ENCODE assay signal across 1 cellular context in genomic region chr18:31493171-31493570, GRCh38.
TF ChIP-seq lines count a peak whose summit lies in the region.

No MANE protein-coding gene starts in this region.

TF ChIP-seq in GM12878, 131 proteins besides CTCF, POLR2A, EP300 and RAD21 (continued from another document and continues in another):
- TF ChIP-seq ZBTB40 (IDR thresholded peaks at IDR 0.05; ENCODE audit: borderline replicate concordance): no peak
- no peak for TF ChIP-seq MLLT1 (IDR thresholded peaks at IDR 0.05)
- TF ChIP-seq EED (IDR thresholded peaks at IDR 0.05; ENCODE audit: low read depth): peak; percentile 95
- TF ChIP-seq CHD1 (IDR thresholded peaks at IDR 0.05; ENCODE audit: low read depth, low read length): no peak
- no peak for TF ChIP-seq ZBED1 (IDR thresholded peaks at IDR 0.05; ENCODE audit: borderline replicate concordance)
- peak; percentile 66 for TF ChIP-seq CREB1 (IDR thresholded peaks at IDR 0.05; ENCODE audit: low read depth)
- TF ChIP-seq FOXK2 (IDR thresholded peaks at IDR 0.05): no peak
- TF ChIP-seq ZBTB33 (IDR thresholded peaks at IDR 0.05): no peak
- no peak for TF ChIP-seq FOS (IDR thresholded peaks at IDR 0.05; ENCODE audit: borderline replicate concordance, extremely low read depth, insufficient read length)
- TF ChIP-seq EZH2 (IDR thresholded peaks at IDR 0.05; ENCODE audit: borderline replicate concordance, control insufficient read depth, low read depth, low read length): no peak
- TF ChIP-seq ATF7 (IDR thresholded peaks at IDR 0.05; ENCODE audit: low read depth): peak; percentile 20; the same call in 1 of the 2 replicates
- TF ChIP-seq PKNOX1 (IDR thresholded peaks at IDR 0.05): no peak
- peak; percentile 66 for TF ChIP-seq NBN (IDR thresholded peaks at IDR 0.05)
- no peak for TF ChIP-seq NFYA (IDR thresholded peaks at IDR 0.05; ENCODE audit: borderline replicate concordance, low read depth, low read length)
- TF ChIP-seq ZZZ3 (IDR thresholded peaks at IDR 0.05; ENCODE audit: control insufficient read depth, insufficient read length, low read depth): no peak
- no peak for TF ChIP-seq MTA3 (IDR thresholded peaks at IDR 0.05; ENCODE audit: borderline replicate concordance, low read length)
- no peak for TF ChIP-seq KDM1A (IDR thresholded peaks at IDR 0.05; ENCODE audit: borderline replicate concordance)
- peak; percentile 97 for TF ChIP-seq IKZF1 (conservative IDR thresholded peaks at IDR 0.05)
- no peak for TF ChIP-seq ASH2L (IDR thresholded peaks at IDR 0.05; ENCODE audit: borderline replicate concordance, low read depth)
- TF ChIP-seq SIN3A (IDR thresholded peaks at IDR 0.05; ENCODE audit: low read depth, low read length): no peak
- no peak for TF ChIP-seq TAF1 (IDR thresholded peaks at IDR 0.05; ENCODE audit: borderline replicate concordance, low read depth, low read length)
- TF ChIP-seq E4F1 (IDR thresholded peaks at IDR 0.05; ENCODE audit: borderline replicate concordance, partially characterized antibody): no peak
- no peak for TF ChIP-seq ZNF274 (IDR thresholded peaks at IDR 0.05; ENCODE audit: insufficient read depth, insufficient read length)
- TF ChIP-seq CEBPB (IDR thresholded peaks at IDR 0.05; ENCODE audit: borderline replicate concordance in 1 of 2, low read depth in 2 of 2, low read length in 2 of 2): no peak
- TF ChIP-seq WRNIP1 (IDR thresholded peaks at IDR 0.05; ENCODE audit: borderline replicate concordance, low read depth, low read length): no peak
- peak; percentile 78 for TF ChIP-seq KLF5 (IDR thresholded peaks at IDR 0.05; ENCODE audit: partially characterized antibody)
- peak; percentile 63 for TF ChIP-seq MEF2B (IDR thresholded peaks at IDR 0.05; ENCODE audit: partially characterized antibody, poor library complexity, severe bottlenecking)
- TF ChIP-seq FOXM1 (IDR thresholded peaks at IDR 0.05; ENCODE audit: low read depth, low read length): peak; percentile 79
- no peak for TF ChIP-seq ZNF622 (IDR thresholded peaks at IDR 0.05)
- no peak for TF ChIP-seq JUND (IDR thresholded peaks at IDR 0.05; ENCODE audit: low read depth, low read length)
- no peak for TF ChIP-seq NR2C1 (IDR thresholded peaks at IDR 0.05)
- no peak for TF ChIP-seq YBX1 (IDR thresholded peaks at IDR 0.05)
- TF ChIP-seq BHLHE40 (IDR thresholded peaks at IDR 0.05; ENCODE audit: borderline replicate concordance in 1 of 2, low read depth in 2 of 2, low read length in 1 of 2): peak in 1 of 2 experiments; percentile 41; a peak in 1 of 4 replicates
- TF ChIP-seq HCFC1 (IDR thresholded peaks at IDR 0.05; ENCODE audit: low read length): no peak
- no peak for TF ChIP-seq RBBP5 (conservative IDR thresholded peaks at IDR 0.05)
- no peak; the same call in 1 of the 2 replicates for TF ChIP-seq NR2F1 (conservative IDR thresholded peaks at IDR 0.05)
- peak; percentile 74; the same call in 1 of the 3 replicates for TF ChIP-seq POU2F2 (IDR thresholded peaks at IDR 0.05; ENCODE audit: borderline replicate concordance, low read depth, low read length)
- TF ChIP-seq YY1 (IDR thresholded peaks at IDR 0.05; ENCODE audit: low read depth, low read length): no peak
- no peak for TF ChIP-seq IRF5 (IDR thresholded peaks at IDR 0.05; ENCODE audit: borderline replicate concordance)
- TF ChIP-seq REST (IDR thresholded peaks at IDR 0.05; ENCODE audit: low read depth, low read length): no peak
- TF ChIP-seq CEBPZ (IDR thresholded peaks at IDR 0.05; ENCODE audit: low read depth, low read length): no peak
- no peak for TF ChIP-seq GABPA (IDR thresholded peaks at IDR 0.05; ENCODE audit: low read depth)
